ENCODE assay signal across 1 cellular context in the genomic region with DNA sequence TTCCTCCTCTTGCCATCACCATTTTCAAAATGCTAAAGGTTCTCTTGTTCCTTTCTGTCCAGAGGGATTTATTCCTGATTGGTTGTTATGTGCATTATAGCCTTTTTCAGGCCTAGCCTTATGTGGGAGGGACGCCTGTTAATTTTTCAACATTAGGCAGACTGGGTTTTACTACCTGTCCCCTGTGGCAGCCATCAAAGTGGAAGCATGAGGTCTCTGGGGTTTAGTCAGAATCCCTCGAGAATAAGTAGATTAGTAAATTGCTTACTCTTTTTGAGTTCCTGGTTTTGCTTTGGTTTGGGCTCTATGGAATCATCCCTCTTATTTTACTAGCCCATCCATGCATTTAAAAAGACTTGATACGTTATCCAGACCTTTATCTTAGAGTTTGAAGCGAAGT.
TF ChIP-seq lines count a peak whose summit lies in the region.

No MANE protein-coding gene starts in this region.

TF ChIP-seq in WTC11, 78 proteins besides CTCF, POLR2A, EP300 and RAD21 (continued from another document):
- TF ChIP-seq, protein P1, sequence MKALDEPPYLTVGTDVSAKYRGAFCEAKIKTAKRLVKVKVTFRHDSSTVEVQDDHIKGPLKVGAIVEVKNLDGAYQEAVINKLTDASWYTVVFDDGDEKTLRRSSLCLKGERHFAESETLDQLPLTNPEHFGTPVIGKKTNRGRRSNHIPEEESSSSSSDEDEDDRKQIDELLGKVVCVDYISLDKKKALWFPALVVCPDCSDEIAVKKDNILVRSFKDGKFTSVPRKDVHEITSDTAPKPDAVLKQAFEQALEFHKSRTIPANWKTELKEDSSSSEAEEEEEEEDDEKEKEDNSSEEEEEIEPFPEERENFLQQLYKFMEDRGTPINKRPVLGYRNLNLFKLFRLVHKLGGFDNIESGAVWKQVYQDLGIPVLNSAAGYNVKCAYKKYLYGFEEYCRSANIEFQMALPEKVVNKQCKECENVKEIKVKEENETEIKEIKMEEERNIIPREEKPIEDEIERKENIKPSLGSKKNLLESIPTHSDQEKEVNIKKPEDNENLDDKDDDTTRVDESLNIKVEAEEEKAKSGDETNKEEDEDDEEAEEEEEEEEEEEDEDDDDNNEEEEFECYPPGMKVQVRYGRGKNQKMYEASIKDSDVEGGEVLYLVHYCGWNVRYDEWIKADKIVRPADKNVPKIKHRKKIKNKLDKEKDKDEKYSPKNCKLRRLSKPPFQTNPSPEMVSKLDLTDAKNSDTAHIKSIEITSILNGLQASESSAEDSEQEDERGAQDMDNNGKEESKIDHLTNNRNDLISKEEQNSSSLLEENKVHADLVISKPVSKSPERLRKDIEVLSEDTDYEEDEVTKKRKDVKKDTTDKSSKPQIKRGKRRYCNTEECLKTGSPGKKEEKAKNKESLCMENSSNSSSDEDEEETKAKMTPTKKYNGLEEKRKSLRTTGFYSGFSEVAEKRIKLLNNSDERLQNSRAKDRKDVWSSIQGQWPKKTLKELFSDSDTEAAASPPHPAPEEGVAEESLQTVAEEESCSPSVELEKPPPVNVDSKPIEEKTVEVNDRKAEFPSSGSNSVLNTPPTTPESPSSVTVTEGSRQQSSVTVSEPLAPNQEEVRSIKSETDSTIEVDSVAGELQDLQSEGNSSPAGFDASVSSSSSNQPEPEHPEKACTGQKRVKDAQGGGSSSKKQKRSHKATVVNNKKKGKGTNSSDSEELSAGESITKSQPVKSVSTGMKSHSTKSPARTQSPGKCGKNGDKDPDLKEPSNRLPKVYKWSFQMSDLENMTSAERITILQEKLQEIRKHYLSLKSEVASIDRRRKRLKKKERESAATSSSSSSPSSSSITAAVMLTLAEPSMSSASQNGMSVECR (CRISPR knock-in tag; IDR thresholded peaks at IDR 0.05; ENCODE audit: borderline replicate concordance): no peak
- no peak for TF ChIP-seq ZNF423 (CRISPR knock-in tag; IDR thresholded peaks at IDR 0.05)
